In genomic region chr16:89409161-89409711, GRCh38 we compare ENCODE assay signal across 8 cellular contexts.
A peak's percentile ranks its signal among the peaks of the same experiment; 100 is the strongest.
DNase-seq lines count a peak whose midpoint lies in the region; ATAC-seq, FAIRE-seq and TF ChIP-seq lines count a peak whose summit lies in the region.

No MANE protein-coding gene starts in this region.

- H3K27me3 ChIP-seq in ascending aorta, result no peaks in the 10 kb centered on the region

- H3K36me3 Mint-ChIP-seq in effector memory CD8-positive, alpha-beta T cell (ENCODE audit: insufficient read depth), result peaks cover 64% of the 10 kb centered on the region

- H3K4me3 Mint-ChIP-seq in effector memory CD8-positive, alpha-beta T cell, result peak overlapping the region; percentile 65 to 81

- DNase-seq in GM12891 (ENCODE audit: insufficient read length, low spot score), result no peak
- DNase-seq in activated CD4-positive, alpha-beta T cell treated with anti-CD3 and anti-CD28 coated beads, Interleukin-2, amount 50 U/mL, for 1 hour, result peak; percentile 71
- DNase-seq in effector memory CD8-positive, alpha-beta T cell, result peak; percentile 81 to 85 (median 83)
- peak; percentile 23 for DNase-seq in stimulated activated CD4-positive, alpha-beta T cell treated with anti-CD3 and anti-CD28 coated beads, Interleukin-12 subunit alpha, Interleukin-12 subunit beta, amount 100 ng/mL, for 4 hours
- DNase-seq in SIG-M5 (lab: John Stamatoyannopoulos, UW), result no peak
- DNase-seq in ascending aorta (ENCODE audit: low spot score in 2 of 2), result no peak
- DNase-seq in GM03348 (ENCODE audit: low spot score), result no peak
- DNase-seq in NCI-H1694 treated with DMSO at 0.1 percent for 48 hours (lab: John Stamatoyannopoulos, UW), result no peak

- no peaks in the 10 kb centered on the region for H3K27me3 Mint-ChIP-seq in effector memory CD8-positive, alpha-beta T cell

- H3K4me3 ChIP-seq in ascending aorta, result no peak overlapping the region

- H3K9me3 ChIP-seq in ascending aorta, result no peaks in the 10 kb centered on the region

- intact Hi-C loops in ascending aorta (cut with DNase I), result no loop called here

- H3K4me1 ChIP-seq in ascending aorta, result peaks cover 25 to 60% of the 10 kb centered on the region in 2 donors

- peak; percentile 89 for FAIRE-seq in GM12891 (lab: Jason Lieb, UNC)

- no peak for TF ChIP-seq CTCF in ascending aorta (IDR thresholded peaks at IDR 0.05)

- H3K27ac ChIP-seq in ascending aorta, result peak overlapping the region in 1 of 2 donors; percentile 49

- no peaks in the 10 kb centered on the region for H3K36me3 ChIP-seq in ascending aorta

- ATAC-seq in effector memory CD8-positive, alpha-beta T cell (replicated peaks), result peak; percentile 88

- TF ChIP-seq POLR2A in GM12891 (IDR thresholded peaks at IDR 0.05; ENCODE audit: low read depth, low read length), result no peak

- peak overlapping the region; percentile 94 to 95 for H3K27ac Mint-ChIP-seq in effector memory CD8-positive, alpha-beta T cell

- peaks cover 80% of the 10 kb centered on the region in 2 donors for H3K4me1 Mint-ChIP-seq in effector memory CD8-positive, alpha-beta T cell (ENCODE audit: low read depth in 2 of 2)

- H3K9me3 Mint-ChIP-seq in effector memory CD8-positive, alpha-beta T cell, result no peaks in the 10 kb centered on the region

TF ChIP-seq in GM12891, 5 proteins besides CTCF, POLR2A, EP300 and RAD21:
- TF ChIP-seq POLR2AphosphoS5 (IDR thresholded peaks at IDR 0.05; ENCODE audit: low read depth, low read length) (no peak), TAF1 (IDR thresholded peaks at IDR 0.05; ENCODE audit: low read depth, low read length) (no peak), SPI1 (IDR thresholded peaks at IDR 0.05; ENCODE audit: low read depth, low read length) (no peak), POU2F2 (IDR thresholded peaks at IDR 0.05; ENCODE audit: low read depth, low read length) (no peak), PAX5 (IDR thresholded peaks at IDR 0.05; ENCODE audit: insufficient read depth, low read length, severe bottlenecking) (no peak)

Comparison
In these comparisons a context has a peak if more than half of its experiments do, and no peak if none do; other contexts are left out.
1. DNase-seq: peak in activated CD4-positive, alpha-beta T cell treated with anti-CD3 and anti-CD28 coated beads, Interleukin-2, amount 50 U/mL, for 1 hour (single experiment), effector memory CD8-positive, alpha-beta T cell (3 of 3) and stimulated activated CD4-positive, alpha-beta T cell treated with anti-CD3 and anti-CD28 coated beads, Interleukin-12 subunit alpha, Interleukin-12 subunit beta, amount 100 ng/mL, for 4 hours (single experiment); none in GM12891 (single experiment), SIG-M5 (single experiment), ascending aorta (0 of 2), GM03348 (single experiment) and NCI-H1694 treated with DMSO at 0.1 percent for 48 hours (single experiment).